ENCODE assay signal across 1 cellular context in genomic region chr17:35969558-35970442, GRCh38.
TF ChIP-seq lines count a peak whose summit lies in the region.

No MANE protein-coding gene starts in this region.

TF ChIP-seq in GM12878, 131 proteins besides CTCF, POLR2A, EP300 and RAD21 (continued from another document and continues in another):
- TF ChIP-seq, protein P1, sequence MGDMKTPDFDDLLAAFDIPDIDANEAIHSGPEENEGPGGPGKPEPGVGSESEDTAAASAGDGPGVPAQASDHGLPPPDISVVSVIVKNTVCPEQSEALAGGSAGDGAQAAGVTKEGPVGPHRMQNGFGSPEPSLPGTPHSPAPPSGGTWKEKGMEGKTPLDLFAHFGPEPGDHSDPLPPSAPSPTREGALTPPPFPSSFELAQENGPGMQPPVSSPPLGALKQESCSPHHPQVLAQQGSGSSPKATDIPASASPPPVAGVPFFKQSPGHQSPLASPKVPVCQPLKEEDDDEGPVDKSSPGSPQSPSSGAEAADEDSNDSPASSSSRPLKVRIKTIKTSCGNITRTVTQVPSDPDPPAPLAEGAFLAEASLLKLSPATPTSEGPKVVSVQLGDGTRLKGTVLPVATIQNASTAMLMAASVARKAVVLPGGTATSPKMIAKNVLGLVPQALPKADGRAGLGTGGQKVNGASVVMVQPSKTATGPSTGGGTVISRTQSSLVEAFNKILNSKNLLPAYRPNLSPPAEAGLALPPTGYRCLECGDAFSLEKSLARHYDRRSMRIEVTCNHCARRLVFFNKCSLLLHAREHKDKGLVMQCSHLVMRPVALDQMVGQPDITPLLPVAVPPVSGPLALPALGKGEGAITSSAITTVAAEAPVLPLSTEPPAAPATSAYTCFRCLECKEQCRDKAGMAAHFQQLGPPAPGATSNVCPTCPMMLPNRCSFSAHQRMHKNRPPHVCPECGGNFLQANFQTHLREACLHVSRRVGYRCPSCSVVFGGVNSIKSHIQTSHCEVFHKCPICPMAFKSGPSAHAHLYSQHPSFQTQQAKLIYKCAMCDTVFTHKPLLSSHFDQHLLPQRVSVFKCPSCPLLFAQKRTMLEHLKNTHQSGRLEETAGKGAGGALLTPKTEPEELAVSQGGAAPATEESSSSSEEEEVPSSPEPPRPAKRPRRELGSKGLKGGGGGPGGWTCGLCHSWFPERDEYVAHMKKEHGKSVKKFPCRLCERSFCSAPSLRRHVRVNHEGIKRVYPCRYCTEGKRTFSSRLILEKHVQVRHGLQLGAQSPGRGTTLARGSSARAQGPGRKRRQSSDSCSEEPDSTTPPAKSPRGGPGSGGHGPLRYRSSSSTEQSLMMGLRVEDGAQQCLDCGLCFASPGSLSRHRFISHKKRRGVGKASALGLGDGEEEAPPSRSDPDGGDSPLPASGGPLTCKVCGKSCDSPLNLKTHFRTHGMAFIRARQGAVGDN (IDR thresholded peaks at IDR 0.05): no peak
- TF ChIP-seq NFYA (IDR thresholded peaks at IDR 0.05; ENCODE audit: borderline replicate concordance, low read depth, low read length) (no peak), CBX3 (IDR thresholded peaks at IDR 0.05; ENCODE audit: borderline replicate concordance, low read depth) (no peak), SMC3 (IDR thresholded peaks at IDR 0.05; ENCODE audit: borderline replicate concordance, low read length) (peak; percentile 95), IKZF1 (conservative IDR thresholded peaks at IDR 0.05) (peak; percentile 70), SPI1 (IDR thresholded peaks at IDR 0.05; ENCODE audit: borderline replicate concordance, insufficient read depth, low read depth, low read length) (no peak), SREBF2 (IDR thresholded peaks at IDR 0.05; ENCODE audit: low read length) (no peak), STAT3 (IDR thresholded peaks at IDR 0.05; ENCODE audit: low read depth, low read length) (no peak), SKIL (IDR thresholded peaks at IDR 0.05; ENCODE audit: low read depth, poor library complexity, severe bottlenecking) (peak; percentile 18), ZNF384 (IDR thresholded peaks at IDR 0.05; ENCODE audit: borderline replicate concordance, low read depth, low read length) (no peak), ATF7 (IDR thresholded peaks at IDR 0.05; ENCODE audit: low read depth) (peak; percentile 49; the same call in 1 of the 2 replicates), MYC (IDR thresholded peaks at IDR 0.05; ENCODE audit: insufficient read depth, insufficient read length, insufficient replicate concordance, low read length, severe bottlenecking) (no peak), ZBTB11 (CRISPR knock-in tag; IDR thresholded peaks at IDR 0.05) (no peak), PAX5 (IDR thresholded peaks at IDR 0.05; ENCODE audit: borderline replicate concordance, low read depth, low read length) (no peak), TARDBP (IDR thresholded peaks at IDR 0.05; ENCODE audit: borderline replicate concordance) (no peak), RELB (IDR thresholded peaks at IDR 0.05; ENCODE audit: low read depth) (peak; percentile 48), HDAC6 (IDR thresholded peaks at IDR 0.05; ENCODE audit: unreplicated experiment) (no peak), HDGF (IDR thresholded peaks at IDR 0.05) (0 out of 2 replicates have a peak, but pooled peaks have one; percentile 21), MYB (IDR thresholded peaks at IDR 0.05; ENCODE audit: borderline replicate concordance, low read depth, low read length) (no peak), RBBP5 (conservative IDR thresholded peaks at IDR 0.05) (no peak), CREB1 (IDR thresholded peaks at IDR 0.05; ENCODE audit: low read depth) (no peak), NKRF (conservative IDR thresholded peaks at IDR 0.05) (no peak), JUNB (IDR thresholded peaks at IDR 0.05) (no peak), FOS (IDR thresholded peaks at IDR 0.05; ENCODE audit: borderline replicate concordance, extremely low read depth, insufficient read length) (no peak), SRF (IDR thresholded peaks at IDR 0.05; ENCODE audit: low read depth in 2 of 2, low read length in 2 of 2) (no peak)
- TF ChIP-seq, protein P2, sequence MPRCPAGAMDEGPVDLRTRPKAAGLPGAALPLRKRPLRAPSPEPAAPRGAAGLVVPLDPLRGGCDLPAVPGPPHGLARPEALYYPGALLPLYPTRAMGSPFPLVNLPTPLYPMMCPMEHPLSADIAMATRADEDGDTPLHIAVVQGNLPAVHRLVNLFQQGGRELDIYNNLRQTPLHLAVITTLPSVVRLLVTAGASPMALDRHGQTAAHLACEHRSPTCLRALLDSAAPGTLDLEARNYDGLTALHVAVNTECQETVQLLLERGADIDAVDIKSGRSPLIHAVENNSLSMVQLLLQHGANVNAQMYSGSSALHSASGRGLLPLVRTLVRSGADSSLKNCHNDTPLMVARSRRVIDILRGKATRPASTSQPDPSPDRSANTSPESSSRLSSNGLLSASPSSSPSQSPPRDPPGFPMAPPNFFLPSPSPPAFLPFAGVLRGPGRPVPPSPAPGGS (IDR thresholded peaks at IDR 0.05; ENCODE audit: borderline replicate concordance, insufficient read depth, low read depth, low read length, poor library complexity, severe bottlenecking): no peak
- TF ChIP-seq, protein P3, sequence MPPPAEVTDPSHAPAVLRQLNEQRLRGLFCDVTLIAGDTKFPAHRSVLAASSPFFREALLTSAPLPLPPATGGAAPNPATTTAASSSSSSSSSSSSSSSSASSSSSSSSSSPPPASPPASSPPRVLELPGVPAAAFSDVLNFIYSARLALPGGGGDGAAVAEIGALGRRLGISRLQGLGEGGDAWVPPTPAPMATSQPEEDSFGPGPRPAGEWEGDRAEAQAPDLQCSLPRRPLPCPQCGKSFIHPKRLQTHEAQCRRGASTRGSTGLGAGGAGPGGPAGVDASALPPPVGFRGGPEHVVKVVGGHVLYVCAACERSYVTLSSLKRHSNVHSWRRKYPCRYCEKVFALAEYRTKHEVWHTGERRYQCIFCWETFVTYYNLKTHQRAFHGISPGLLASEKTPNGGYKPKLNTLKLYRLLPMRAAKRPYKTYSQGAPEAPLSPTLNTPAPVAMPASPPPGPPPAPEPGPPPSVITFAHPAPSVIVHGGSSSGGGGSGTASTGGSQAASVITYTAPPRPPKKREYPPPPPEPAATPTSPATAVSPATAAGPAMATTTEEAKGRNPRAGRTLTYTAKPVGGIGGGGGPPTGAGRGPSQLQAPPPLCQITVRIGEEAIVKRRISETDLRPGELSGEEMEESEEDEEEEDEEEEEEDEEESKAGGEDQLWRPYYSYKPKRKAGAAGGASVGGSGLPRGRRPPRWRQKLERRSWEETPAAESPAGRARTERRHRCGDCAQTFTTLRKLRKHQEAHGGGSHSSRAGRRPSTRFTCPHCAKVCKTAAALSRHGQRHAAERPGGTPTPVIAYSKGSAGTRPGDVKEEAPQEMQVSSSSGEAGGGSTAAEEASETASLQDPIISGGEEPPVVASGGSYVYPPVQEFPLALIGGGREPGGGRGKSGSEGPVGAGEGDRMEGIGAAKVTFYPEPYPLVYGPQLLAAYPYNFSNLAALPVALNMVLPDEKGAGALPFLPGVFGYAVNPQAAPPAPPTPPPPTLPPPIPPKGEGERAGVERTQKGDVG (CRISPR knock-in tag; IDR thresholded peaks at IDR 0.05): no peak
- TF ChIP-seq, protein P4, sequence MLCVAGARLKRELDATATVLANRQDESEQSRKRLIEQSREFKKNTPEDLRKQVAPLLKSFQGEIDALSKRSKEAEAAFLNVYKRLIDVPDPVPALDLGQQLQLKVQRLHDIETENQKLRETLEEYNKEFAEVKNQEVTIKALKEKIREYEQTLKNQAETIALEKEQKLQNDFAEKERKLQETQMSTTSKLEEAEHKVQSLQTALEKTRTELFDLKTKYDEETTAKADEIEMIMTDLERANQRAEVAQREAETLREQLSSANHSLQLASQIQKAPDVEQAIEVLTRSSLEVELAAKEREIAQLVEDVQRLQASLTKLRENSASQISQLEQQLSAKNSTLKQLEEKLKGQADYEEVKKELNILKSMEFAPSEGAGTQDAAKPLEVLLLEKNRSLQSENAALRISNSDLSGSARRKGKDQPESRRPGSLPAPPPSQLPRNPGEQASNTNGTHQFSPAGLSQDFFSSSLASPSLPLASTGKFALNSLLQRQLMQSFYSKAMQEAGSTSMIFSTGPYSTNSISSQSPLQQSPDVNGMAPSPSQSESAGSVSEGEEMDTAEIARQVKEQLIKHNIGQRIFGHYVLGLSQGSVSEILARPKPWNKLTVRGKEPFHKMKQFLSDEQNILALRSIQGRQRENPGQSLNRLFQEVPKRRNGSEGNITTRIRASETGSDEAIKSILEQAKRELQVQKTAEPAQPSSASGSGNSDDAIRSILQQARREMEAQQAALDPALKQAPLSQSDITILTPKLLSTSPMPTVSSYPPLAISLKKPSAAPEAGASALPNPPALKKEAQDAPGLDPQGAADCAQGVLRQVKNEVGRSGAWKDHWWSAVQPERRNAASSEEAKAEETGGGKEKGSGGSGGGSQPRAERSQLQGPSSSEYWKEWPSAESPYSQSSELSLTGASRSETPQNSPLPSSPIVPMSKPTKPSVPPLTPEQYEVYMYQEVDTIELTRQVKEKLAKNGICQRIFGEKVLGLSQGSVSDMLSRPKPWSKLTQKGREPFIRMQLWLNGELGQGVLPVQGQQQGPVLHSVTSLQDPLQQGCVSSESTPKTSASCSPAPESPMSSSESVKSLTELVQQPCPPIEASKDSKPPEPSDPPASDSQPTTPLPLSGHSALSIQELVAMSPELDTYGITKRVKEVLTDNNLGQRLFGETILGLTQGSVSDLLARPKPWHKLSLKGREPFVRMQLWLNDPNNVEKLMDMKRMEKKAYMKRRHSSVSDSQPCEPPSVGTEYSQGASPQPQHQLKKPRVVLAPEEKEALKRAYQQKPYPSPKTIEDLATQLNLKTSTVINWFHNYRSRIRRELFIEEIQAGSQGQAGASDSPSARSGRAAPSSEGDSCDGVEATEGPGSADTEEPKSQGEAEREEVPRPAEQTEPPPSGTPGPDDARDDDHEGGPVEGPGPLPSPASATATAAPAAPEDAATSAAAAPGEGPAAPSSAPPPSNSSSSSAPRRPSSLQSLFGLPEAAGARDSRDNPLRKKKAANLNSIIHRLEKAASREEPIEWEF (IDR thresholded peaks at IDR 0.05; ENCODE audit: insufficient replicate concordance, low read depth, low read length): no peak
- TF ChIP-seq, protein P5, sequence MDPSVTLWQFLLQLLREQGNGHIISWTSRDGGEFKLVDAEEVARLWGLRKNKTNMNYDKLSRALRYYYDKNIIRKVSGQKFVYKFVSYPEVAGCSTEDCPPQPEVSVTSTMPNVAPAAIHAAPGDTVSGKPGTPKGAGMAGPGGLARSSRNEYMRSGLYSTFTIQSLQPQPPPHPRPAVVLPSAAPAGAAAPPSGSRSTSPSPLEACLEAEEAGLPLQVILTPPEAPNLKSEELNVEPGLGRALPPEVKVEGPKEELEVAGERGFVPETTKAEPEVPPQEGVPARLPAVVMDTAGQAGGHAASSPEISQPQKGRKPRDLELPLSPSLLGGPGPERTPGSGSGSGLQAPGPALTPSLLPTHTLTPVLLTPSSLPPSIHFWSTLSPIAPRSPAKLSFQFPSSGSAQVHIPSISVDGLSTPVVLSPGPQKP (IDR thresholded peaks at IDR 0.05; ENCODE audit: low read depth, low read length): no peak
